ENCODE assay signal across 19 cellular contexts in the genomic region with DNA sequence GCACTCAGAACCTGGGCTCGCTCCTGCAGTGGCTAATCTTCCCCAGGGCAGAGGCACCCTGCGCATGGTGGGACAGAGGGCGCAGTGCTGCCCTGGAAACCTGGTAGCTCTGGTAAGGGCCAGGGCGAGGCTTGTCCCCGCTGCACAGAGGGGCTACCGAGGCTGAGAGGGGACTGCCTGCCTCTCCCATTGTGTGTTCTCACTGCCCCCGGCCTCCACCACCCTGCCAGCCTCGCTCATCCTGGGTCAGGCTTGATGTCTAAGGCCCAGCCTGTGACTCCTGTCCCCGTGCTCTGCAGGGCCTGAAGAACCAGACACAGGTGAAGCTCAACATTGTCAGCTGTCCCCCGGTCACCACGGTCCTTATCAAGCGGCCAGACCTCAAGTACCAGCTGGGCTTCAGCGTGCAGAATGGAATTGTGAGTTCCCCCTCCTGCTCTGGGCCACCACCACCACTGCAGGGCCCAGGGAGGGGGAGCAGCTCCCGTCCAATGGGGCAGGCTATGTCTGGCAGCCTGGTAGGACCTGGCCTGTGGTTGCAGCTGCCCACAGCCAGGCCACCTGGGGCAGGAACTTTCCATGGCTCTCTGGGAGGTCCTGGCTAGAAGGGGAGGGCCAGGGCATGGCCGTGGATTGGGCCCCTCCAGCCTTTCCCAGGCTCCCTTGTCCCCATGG.
A peak's percentile ranks its signal among the peaks of the same experiment; 100 is the strongest.
DNase-seq lines count a peak whose midpoint lies in the region; ATAC-seq and TF ChIP-seq lines count a peak whose summit lies in the region.
"Had no signal": no experiment of that assay in that cellular context is flagged by ENCODE, and none has a peak within 500 bp of the region (broad histone marks: within the 10 kb centered on the region; RNA-seq: fewer than 3 reads in every experiment).

No MANE protein-coding gene starts in this region.

- H3K9me3 Mint-ChIP-seq in natural killer cell treated with Interleukin-12 subunit alpha and Interleukin-12 subunit beta and Interleukin-15 and Interleukin-18, amount 100 ng/mL, for 72 hours, result no peaks in the 10 kb centered on the region
- H3K9me3 Mint-ChIP-seq in natural killer cell, result no peaks in the 10 kb centered on the region
- no peaks in the 10 kb centered on the region for H3K9me3 Mint-ChIP-seq in stimulated activated naive B cell treated with anti-CD40 and anti-IgM and Interleukin-4, amounts not matched to agents 10 μg/mL and 1 μg/mL and 100 μg/mL, for 72 hours
- H3K9me3 Mint-ChIP-seq: CD4-positive, alpha-beta T cell; GM23338 had no signal

- H3K4ac ChIP-seq in neuronal stem cell (ENCODE audit: low read length), result no peak overlapping the region

- H3K79me1 ChIP-seq in neuronal stem cell (ENCODE audit: low read depth, low read length), result peaks cover 5% of the 10 kb centered on the region

- no peak overlapping the region for H2BK15ac ChIP-seq in neuronal stem cell (ENCODE audit: low read length)

- no peak overlapping the region for H3K4me3 ChIP-seq in neuronal stem cell (ENCODE audit: low read length in 2 of 2)
- H3K4me3 ChIP-seq: A549, GM23338 had no signal

- no peak overlapping the region for H2AK5ac ChIP-seq in neuronal stem cell (ENCODE audit: low read depth, low read length)

- no peak overlapping the region for H4K91ac ChIP-seq in neuronal stem cell (ENCODE audit: low read depth, low read length, poor library complexity)

- H2BK12ac ChIP-seq in neuronal stem cell (ENCODE audit: low read length), result peak overlapping the region; percentile 17

- H3K27ac Mint-ChIP-seq in natural killer cell treated with Interleukin-12 subunit alpha and Interleukin-12 subunit beta and Interleukin-15 and Interleukin-18, amount 100 ng/mL, for 72 hours, result no peak overlapping the region
- H3K27ac Mint-ChIP-seq in natural killer cell, result no peak overlapping the region
- H3K27ac Mint-ChIP-seq in stimulated activated naive B cell treated with anti-CD40 and anti-IgM and Interleukin-4, amounts not matched to agents 10 μg/mL and 1 μg/mL and 100 μg/mL, for 72 hours, result no peak overlapping the region
- H3K27ac Mint-ChIP-seq: CD4-positive, alpha-beta T cell; GM23338; HFFc6 had no signal

- DNase-seq in Right ventricle myocardium superior (peak; percentile 36), Right ventricle myocardium inferior (ENCODE audit: missing footprints) (no peak), natural killer cell (no peak), neuronal stem cell (ENCODE audit: low spot score) (no peak), NCI-H2171 (lab: John Stamatoyannopoulos, UW) (no peak)
- peak; percentile 42 for DNase-seq in natural killer cell treated with Interleukin-12 subunit alpha and Interleukin-12 subunit beta and Interleukin-15 and Interleukin-18, amount 100 ng/mL, for 72 hours (ENCODE audit: low spot score)
- no peak for DNase-seq in stimulated activated naive B cell treated with anti-CD40 and anti-IgM and Interleukin-4, amounts not matched to agents 10 μg/mL and 1 μg/mL and 100 μg/mL, for 72 hours
- DNase-seq: AML-193, Caco-2, DMS79, GDM1, HCEC 1CT, HFFc6 had no signal

- no peak overlapping the region for H3K4me3 Mint-ChIP-seq in natural killer cell treated with Interleukin-12 subunit alpha and Interleukin-12 subunit beta and Interleukin-15 and Interleukin-18, amount 100 ng/mL, for 72 hours
- H3K4me3 Mint-ChIP-seq in natural killer cell, result no peak overlapping the region
- no peak overlapping the region for H3K4me3 Mint-ChIP-seq in stimulated activated naive B cell treated with anti-CD40 and anti-IgM and Interleukin-4, amounts not matched to agents 10 μg/mL and 1 μg/mL and 100 μg/mL, for 72 hours
- H3K4me3 Mint-ChIP-seq: CD4-positive, alpha-beta T cell; GM23338; HFFc6 had no signal

- H3K23ac ChIP-seq in neuronal stem cell (ENCODE audit: low read depth, low read length, poor library complexity), result peak overlapping the region; percentile 3

- no peaks in the 10 kb centered on the region for H3K9me3 ChIP-seq in neuronal stem cell (replicated peaks in 1 of 2; ENCODE audit: control insufficient read depth in 2 of 2, insufficient read depth in 1 of 2, low read depth in 1 of 2, low read length in 2 of 2)
- H3K9me3 ChIP-seq: A549, Caco-2 had no signal

- no CpG with 5 or more reads among the region's 15 CpGs for WGBS in neuronal stem cell (ENCODE audit: extremely low coverage in 2 of 2, insufficient read length in 2 of 2, insufficient replicate concordance in 1 of 2), 2 donors

- no peak overlapping the region for H3K27ac ChIP-seq in neuronal stem cell (replicated peaks; ENCODE audit: low read length)
- H3K27ac ChIP-seq: 22Rv1, A549, C4-2B, HL-60 had no signal

- H3K9ac ChIP-seq in neuronal stem cell (ENCODE audit: low read depth, low read length, poor library complexity), result peak overlapping the region; percentile 68

- H2BK120ac ChIP-seq in neuronal stem cell (ENCODE audit: low read depth, low read length), result no peak overlapping the region

- no peak overlapping the region for H2AFZ ChIP-seq in neuronal stem cell (ENCODE audit: low read length)
- H2AFZ ChIP-seq: GM23338 had no signal

- H3K18ac ChIP-seq in neuronal stem cell (ENCODE audit: low read length), result no peak overlapping the region

- ATAC-seq in Right ventricle myocardium superior (ENCODE audit: poor library complexity) (no peak), Right ventricle myocardium inferior (no peak), natural killer cell (no peak)
- no peak for ATAC-seq in natural killer cell treated with Interleukin-12 subunit alpha and Interleukin-12 subunit beta and Interleukin-15 and Interleukin-18, amount 100 ng/mL, for 72 hours
- no peak for ATAC-seq in stimulated activated naive B cell treated with anti-CD40 and anti-IgM and Interleukin-4, amounts not matched to agents 10 μg/mL and 1 μg/mL and 100 μg/mL, for 72 hours (replicated peaks)
- ATAC-seq: A549, GM23338 had no signal

- peaks cover 15 to 65% of the 10 kb centered on the region in 2 donors for H3K36me3 ChIP-seq in neuronal stem cell (replicated peaks in 1 of 2; ENCODE audit: control insufficient read depth in 2 of 2, insufficient read depth in 2 of 2, low read length in 2 of 2)

- H2BK5ac ChIP-seq in neuronal stem cell (ENCODE audit: low read length), result no peak overlapping the region

- peaks cover 0 to 7% of the 10 kb centered on the region in 2 donors for H3K4me1 ChIP-seq in neuronal stem cell (ENCODE audit: control insufficient read depth in 2 of 2, insufficient read depth in 1 of 2, low read depth in 1 of 2, low read length in 2 of 2)
- H3K4me1 ChIP-seq: A549, Caco-2 had no signal

- H3K4me1 Mint-ChIP-seq in natural killer cell treated with Interleukin-12 subunit alpha and Interleukin-12 subunit beta and Interleukin-15 and Interleukin-18, amount 100 ng/mL, for 72 hours (ENCODE audit: low read depth in 2 of 2), result peaks cover 0 to 9% of the 10 kb centered on the region in 2 donors
- H3K4me1 Mint-ChIP-seq in natural killer cell, result peaks cover 0 to 10% of the 10 kb centered on the region in 2 donors
- no peaks in the 10 kb centered on the region for H3K4me1 Mint-ChIP-seq in stimulated activated naive B cell treated with anti-CD40 and anti-IgM and Interleukin-4, amounts not matched to agents 10 μg/mL and 1 μg/mL and 100 μg/mL, for 72 hours

- peak overlapping the region; percentile 9 for H4K8ac ChIP-seq in neuronal stem cell (ENCODE audit: low read depth, low read length)

- H3K14ac ChIP-seq in neuronal stem cell (ENCODE audit: low read length), result peak overlapping the region; percentile 77

- no peak overlapping the region for H3K4me2 ChIP-seq in neuronal stem cell (ENCODE audit: insufficient read depth, low read length, poor library complexity, severe bottlenecking)
- H3K4me2 ChIP-seq: A549, GM23338 had no signal

- no peaks in the 10 kb centered on the region for H3K36me3 Mint-ChIP-seq in natural killer cell treated with Interleukin-12 subunit alpha and Interleukin-12 subunit beta and Interleukin-15 and Interleukin-18, amount 100 ng/mL, for 72 hours
- H3K36me3 Mint-ChIP-seq in natural killer cell, result no peaks in the 10 kb centered on the region
- no peaks in the 10 kb centered on the region for H3K36me3 Mint-ChIP-seq in stimulated activated naive B cell treated with anti-CD40 and anti-IgM and Interleukin-4, amounts not matched to agents 10 μg/mL and 1 μg/mL and 100 μg/mL, for 72 hours

- no peaks in the 10 kb centered on the region for H3K27me3 Mint-ChIP-seq in natural killer cell treated with Interleukin-12 subunit alpha and Interleukin-12 subunit beta and Interleukin-15 and Interleukin-18, amount 100 ng/mL, for 72 hours
- no peaks in the 10 kb centered on the region for H3K27me3 Mint-ChIP-seq in natural killer cell (ENCODE audit: low read depth in 2 of 2)
- H3K27me3 Mint-ChIP-seq in stimulated activated naive B cell treated with anti-CD40 and anti-IgM and Interleukin-4, amounts not matched to agents 10 μg/mL and 1 μg/mL and 100 μg/mL, for 72 hours, result peaks cover 13 to 15% of the 10 kb centered on the region in 2 donors
- H3K27me3 Mint-ChIP-seq: CD4-positive, alpha-beta T cell had no signal

- no peak for TF ChIP-seq CTCF in natural killer cell (IDR thresholded peaks at IDR 0.05)

- no peaks in the 10 kb centered on the region for H3K27me3 ChIP-seq in neuronal stem cell (ENCODE audit: control insufficient read depth in 3 of 3, insufficient read depth in 3 of 3, low read depth in 1 of 3, low read length in 3 of 3)

- intact Hi-C loops in Right ventricle myocardium superior (cut with DNase I) (no loop called here), Right ventricle myocardium inferior (cut with DNase I) (loop anchor here (10.0 kb wide), 2 partner anchors 133 to 223 kb away; partner anchors contain the start of gene APBA2), natural killer cell (cut with micrococcal nuclease) (no loop called here)

Comparison
In these comparisons a context has a peak if more than half of its experiments do, and no peak if none do; other contexts are left out.
1. DNase-seq: peak in Right ventricle myocardium superior (single experiment) and natural killer cell treated with Interleukin-12 subunit alpha and Interleukin-12 subunit beta and Interleukin-15 and Interleukin-18, amount 100 ng/mL, for 72 hours (single experiment); none in Right ventricle myocardium inferior (single experiment), natural killer cell (single experiment), neuronal stem cell (single experiment), stimulated activated naive B cell treated with anti-CD40 and anti-IgM and Interleukin-4, amounts not matched to agents 10 μg/mL and 1 μg/mL and 100 μg/mL, for 72 hours (single experiment) and NCI-H2171 (single experiment).